ENCODE assay signal across 22 cellular contexts in genomic region chr4:110737931-110738330, GRCh38.
"Had no signal": no experiment of that assay in that cellular context is flagged by ENCODE, and none has a peak within 500 bp of the region (broad histone marks: within the 10 kb centered on the region; RNA-seq: fewer than 3 reads in every experiment).

No MANE protein-coding gene starts in this region.

- H3K4me2 ChIP-seq: smooth muscle cell had no signal

- H3K27ac ChIP-seq: left ventricle myocardium inferior, ovary, right atrium auricular region, right lobe of liver, tibial nerve, upper lobe of left lung had no signal

- H3K4me3 ChIP-seq: left ventricle myocardium inferior, lung, ovary, right atrium auricular region, right lobe of liver, smooth muscle cell, tibial nerve, upper lobe of left lung had no signal

- H3K9me3 ChIP-seq: left ventricle myocardium inferior, ovary, right atrium auricular region, right lobe of liver, tibial nerve, upper lobe of left lung had no signal

- ATAC-seq: natural killer cell; right lobe of liver; stimulated activated memory B cell treated with anti-CD40 and anti-IgM and Interleukin-4, amounts not matched to agents 10 μg/mL and 1 μg/mL and 100 μg/mL, for 72 hours; stimulated activated naive CD8-positive, alpha-beta T cell treated with anti-CD3 and anti-CD28 coated beads, Interleukin-15, amount 100 ng/mL, for 72 hours had no signal

- H3K36me3 ChIP-seq: left ventricle myocardium inferior, ovary, right atrium auricular region, right lobe of liver, tibial nerve, upper lobe of left lung had no signal

- DNase-seq: hypothalamus; immature natural killer cell; kidney; left ventricle myocardium inferior; naive B cell; natural killer cell; nephron progenitor cell; ovary; right lobe of liver; stimulated activated CD4-positive, alpha-beta T cell treated with anti-CD3 and anti-CD28 coated beads, Interleukin-1b, Interleukin-23, amount 100 ng/mL, for 48 hours; stimulated activated CD4-positive, alpha-beta T cell treated with anti-CD3 and anti-CD28 coated beads, Interleukin-2, amount 100 ng/mL, for 48 hours; stimulated activated CD4-positive, alpha-beta T cell treated with anti-CD3 and anti-CD28 coated beads, Interleukin-4, amount 100 ng/mL, for 4 hours; stimulated activated CD8-positive, alpha-beta memory T cell treated with anti-CD3 and anti-CD28 coated beads, Interleukin-4, amount 100 ng/mL, for 48 hours; stimulated activated naive CD4-positive, alpha-beta T cell treated with Interleukin-2 at 50 U/mL for 16 hours; stimulated activated naive CD8-positive, alpha-beta T cell treated with anti-CD3 and anti-CD28 coated beads, Interleukin-15, amount 100 ng/mL, for 72 hours; substantia nigra; upper lobe of left lung had no signal

- H3K27me3 ChIP-seq: ovary, right atrium auricular region, right lobe of liver, tibial nerve, upper lobe of left lung had no signal

- H3K4me1 ChIP-seq: left ventricle myocardium inferior, right atrium auricular region, right lobe of liver, tibial nerve, upper lobe of left lung had no signal
